8 cellular contexts compared by ENCODE assay signal in the genomic region with DNA sequence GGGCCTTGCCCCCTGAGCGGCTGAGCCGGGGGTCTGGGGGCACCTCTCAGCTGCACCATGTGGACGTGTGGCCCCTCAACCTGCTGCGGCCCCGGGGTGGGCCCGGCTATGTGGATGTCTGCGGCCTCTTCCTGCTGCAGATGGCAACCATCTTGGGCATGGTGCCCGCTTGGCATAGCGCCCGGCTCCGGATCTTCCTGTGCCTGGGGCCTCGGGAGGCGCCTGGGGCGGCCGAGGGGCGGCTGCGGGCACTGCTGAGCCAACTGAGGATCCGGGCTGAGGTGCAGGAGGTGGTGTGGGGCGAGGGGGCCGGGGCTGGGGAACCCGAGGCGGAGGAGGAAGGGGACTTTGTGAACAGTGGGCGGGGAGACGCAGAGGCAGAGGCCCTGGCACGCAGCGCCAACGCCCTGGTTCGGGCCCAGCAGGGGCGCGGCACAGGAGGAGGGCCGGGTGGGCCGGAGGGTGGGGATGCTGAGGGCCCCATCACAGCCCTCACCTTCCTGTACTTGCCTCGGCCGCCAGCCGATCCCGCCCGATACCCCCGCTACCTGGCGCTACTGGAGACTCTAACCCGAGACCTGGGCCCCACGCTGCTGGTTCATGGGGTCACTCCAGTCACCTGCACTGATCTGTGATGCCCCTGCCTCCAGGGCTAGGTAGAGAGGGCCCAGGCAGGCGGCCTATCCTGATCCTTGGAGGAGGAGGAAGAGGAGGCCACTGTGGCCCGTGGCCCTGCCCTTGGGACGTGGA. TPM values are rescaled to one million over a fixed set of nuclear protein-coding genes. Genes with fewer than 3 reads are reported as not detected.
A peak's percentile ranks its signal among the peaks of the same experiment; 100 is the strongest.
DNase-seq lines count a peak whose midpoint lies in the region; ATAC-seq and TF ChIP-seq lines count a peak whose summit lies in the region.

No MANE protein-coding gene starts in this region.

- intact Hi-C loops in PC-9 (cut with micrococcal nuclease; ENCODE audit: unreplicated experiment) = loop anchor here (1.0 to 5.0 kb wide), 4 partner anchors 14 to 437 kb away; partner anchors contain the start of genes EPHB4, MEPCE, POP7 and SLC12A9

- H3K27me3 ChIP-seq in PC-9 (ENCODE audit: insufficient read depth, low read depth) = no peaks in the 10 kb centered on the region
- no peaks in the 10 kb centered on the region for H3K27me3 ChIP-seq in mucosa of rectum (ENCODE audit: control insufficient read depth in 2 of 2, insufficient read depth in 2 of 2, low read length in 2 of 2)

- DNase-seq in GM20000 (ENCODE audit: low spot score) (peak; percentile 45), PC-9 (peak in 1 of 2 experiments; percentile 89), NCI-H526 (lab: John Stamatoyannopoulos, UW) (no peak), RKO (ENCODE audit: low spot score) (no peak)

- no peaks in the 10 kb centered on the region for H3K9me2 ChIP-seq in PC-9 (ENCODE audit: insufficient read depth)

- CTCF ChIA-PET in PC-9 (lab: Charles Lee) = no interaction called here

- TF ChIP-seq CTCF in GM20000 (IDR thresholded peaks at IDR 0.05; ENCODE audit: extremely low read depth, missing control alignments) (no peak), PC-9 (conservative IDR thresholded peaks at IDR 0.05) (no peak)

- WGBS in urinary bladder = 61% methylated on average over 44 of the region's 44 CpGs

- H3K4me1 ChIP-seq in PC-9 (replicated peaks; ENCODE audit: insufficient read depth) = peaks cover 18% of the 10 kb centered on the region
- peaks cover 17 to 18% of the 10 kb centered on the region in 2 donors for H3K4me1 ChIP-seq in mucosa of rectum (ENCODE audit: control insufficient read depth in 2 of 2, insufficient read depth in 2 of 2, low read length in 2 of 2)
- H3K4me1 ChIP-seq in urinary bladder (ENCODE audit: insufficient read depth) = no peaks in the 10 kb centered on the region

- peaks cover 23% of the 10 kb centered on the region for H3F3A ChIP-seq in PC-9 (ENCODE audit: insufficient read depth, low read depth)

- H3K27ac ChIP-seq in PC-9 = peak overlapping the region; percentile 68
- H3K27ac ChIP-seq in cingulate gyrus (ENCODE audit: low read depth, low read length) = peak overlapping the region; percentile 97
- H3K27ac ChIP-seq in mucosa of rectum (ENCODE audit: low read depth in 2 of 2, low read length in 2 of 2) = peak overlapping the region; percentile 78 to 91
- H3K27ac ChIP-seq in urinary bladder (ENCODE audit: low read depth) = peak overlapping the region; percentile 89

- H4K20me1 ChIP-seq in PC-9 (ENCODE audit: insufficient read depth) = no peaks in the 10 kb centered on the region

- H3K4me2 ChIP-seq in PC-9 = peak overlapping the region; percentile 95

- no peak for ATAC-seq in GM18517 (IDR thresholded peaks at IDR 0.05; ENCODE audit: unreplicated experiment)

- POLR2A ChIA-PET in PC-9 (lab: Charles Lee; ENCODE audit: unreplicated experiment) = interaction anchor here (0.5 to 0.6 kb wide), 3 partner anchors 24 to 437 kb away, joined by 3 to 5 read pairs (median 4); partner anchors contain the start of gene UFSP1

- no peaks in the 10 kb centered on the region for H3K9me3 ChIP-seq in PC-9 (ENCODE audit: insufficient read depth, low read depth)
- H3K9me3 ChIP-seq in mucosa of rectum (ENCODE audit: control insufficient read depth in 2 of 2, low read length in 2 of 2) = no peaks in the 10 kb centered on the region

- H3K4me3 ChIP-seq in PC-9 (peak overlapping the region; percentile 99; the same call in 1 of the 2 replicates), mucosa of rectum (ENCODE audit: low read length in 2 of 2) (peak overlapping the region; percentile 69 to 76), urinary bladder (ENCODE audit: low read depth, low read length) (no peak overlapping the region)

- peaks cover 23% of the 10 kb centered on the region for H3K79me2 ChIP-seq in PC-9 (ENCODE audit: low read depth)

- no TSS peak for BruUV-seq in PC-9 (replicated peaks; lab: Mats Ljungman, UMichigan)

- H3K9ac ChIP-seq in mucosa of rectum (ENCODE audit: low read depth in 1 of 2, low read length in 2 of 2) = peak overlapping the region; percentile 81 to 88

- H3K36me3 ChIP-seq in PC-9 (ENCODE audit: low read depth) (no peaks in the 10 kb centered on the region), mucosa of rectum (ENCODE audit: control insufficient read depth in 2 of 2, insufficient read depth in 2 of 2, low read length in 2 of 2) (peaks cover 6 to 13% of the 10 kb centered on the region in 2 donors), urinary bladder (ENCODE audit: insufficient read depth) (peaks cover 5% of the 10 kb centered on the region)

- H2AFZ ChIP-seq in PC-9 = no peak overlapping the region

RNA-seq across cellular contexts. Expression of gene TRIP6, which starts 1.0 kb away (rescaled TPM):
- total RNA-seq in PC-9 (2021) (89.3 and 91.4 TPM in 2 replicates), urinary bladder (38.0 TPM)
- polyA plus RNA-seq in urinary bladder = 80.0 TPM

RNA-seq across cellular contexts. Expression of gene SRRT, which starts 8.8 kb away (rescaled TPM):
- 116 and 144 TPM in 2 replicates for total RNA-seq in PC-9 (2021)
- 31.2 TPM for total RNA-seq in urinary bladder
- 69.9 TPM for polyA plus RNA-seq in urinary bladder

RNA-seq across cellular contexts. Expression of gene SLC12A9, which starts 13.6 kb away (rescaled TPM):
- total RNA-seq in PC-9 (2021) (34.7 and 36.7 TPM in 2 replicates), urinary bladder (13.6 TPM)
- polyA plus RNA-seq in urinary bladder = 29.0 TPM

RNA-seq across cellular contexts. Expression of gene UFSP1, which starts 23.4 kb away (rescaled TPM):
- total RNA-seq in PC-9 (2021) (2.7 and 2.8 TPM in 2 replicates), urinary bladder (2.6 TPM)
- polyA plus RNA-seq in urinary bladder = 6.2 TPM

RNA-seq across cellular contexts. Expression of gene ACHE, which starts 29.5 kb away (rescaled TPM):
- total RNA-seq in PC-9 (2021) = 0.28 and 0.35 TPM in 2 replicates
- total RNA-seq in urinary bladder = 4.0 TPM
- 4.3 TPM for polyA plus RNA-seq in urinary bladder
